9 cellular contexts compared by ENCODE assay signal in the genomic region with DNA sequence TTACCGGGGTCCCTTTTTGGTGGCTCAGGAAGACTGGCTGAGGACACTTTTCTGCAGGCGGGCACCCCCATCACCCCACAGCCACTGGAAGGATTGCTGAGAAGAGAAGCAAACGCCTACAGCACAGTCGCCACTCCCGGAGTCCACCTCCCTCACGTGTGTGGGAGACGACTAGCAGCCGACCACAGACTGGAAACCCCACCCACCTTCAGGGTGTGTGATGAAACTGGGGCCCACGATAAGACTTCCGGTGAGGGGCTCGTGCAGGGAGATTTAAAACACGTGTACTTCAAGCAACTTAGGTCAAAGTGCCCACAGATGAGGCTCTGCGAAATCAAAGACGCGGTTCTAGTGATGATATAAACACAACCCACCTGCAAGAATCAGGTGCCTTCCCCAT. TPM values are rescaled to one million over a fixed set of nuclear protein-coding genes. Genes with fewer than 3 reads are reported as not detected.
DNase-seq lines count a peak whose midpoint lies in the region; TF ChIP-seq lines count a peak whose summit lies in the region.
"Had no signal": no experiment of that assay in that cellular context is flagged by ENCODE, and none has a peak within 500 bp of the region (broad histone marks: within the 10 kb centered on the region; RNA-seq: fewer than 3 reads in every experiment).

No MANE protein-coding gene starts in this region.

- no peaks in the 10 kb centered on the region for H3K36me3 ChIP-seq in SK-N-SH (replicated peaks in 1 of 2; ENCODE audit: control insufficient read depth in 1 of 2, insufficient read depth in 2 of 2, low read length in 1 of 2)

- H3K4me3 ChIP-seq in SK-N-SH (ENCODE audit: low read depth in 2 of 2, low read length in 1 of 2): no peak overlapping the region

- no peak for TF ChIP-seq EP300 in SK-N-SH (IDR thresholded peaks at IDR 0.05; ENCODE audit: borderline replicate concordance in 1 of 2, low read depth in 1 of 2, low read length in 1 of 2)

- H3K27me3 ChIP-seq in SK-N-SH (ENCODE audit: insufficient read depth): no peaks in the 10 kb centered on the region

- H3K4me1 ChIP-seq in SK-N-SH (ENCODE audit: control insufficient read depth in 1 of 2, insufficient read depth in 2 of 2, low read depth in 1 of 2, low read length in 1 of 2): peaks cover 25 to 30% of the 10 kb centered on the region in 2 experiments

- H3K4me1 Mint-ChIP-seq in CD14-positive monocyte: peaks cover 92% of the 10 kb centered on the region
- peaks cover 86% of the 10 kb centered on the region for H3K4me1 Mint-ChIP-seq in T-helper 1 cell treated with Interleukin-12 subunit alpha and Interleukin-12 subunit beta and Interleukin-4 antibody, amounts not matched to agents 30 μg/mL and 1 μg/mL, for 36 hours (ENCODE audit: low read depth)

- CTCF ChIA-PET in SK-N-SH (lab: Yijun Ruan, JAX): no interaction called here

- H3K27me3 Mint-ChIP-seq in CD14-positive monocyte (ENCODE audit: low read depth in 3 of 3): peaks cover 0 to 5% (median 0%) of the 10 kb centered on the region in 3 donors
- no peaks in the 10 kb centered on the region for H3K27me3 Mint-ChIP-seq in T-helper 1 cell treated with Interleukin-12 subunit alpha and Interleukin-12 subunit beta and Interleukin-4 antibody, amounts not matched to agents 30 μg/mL and 1 μg/mL, for 36 hours (ENCODE audit: low read depth)

- peak overlapping the region; percentile 26 to 98 (median 86) for H3K27ac Mint-ChIP-seq in CD14-positive monocyte
- H3K27ac Mint-ChIP-seq in T-helper 1 cell treated with Interleukin-12 subunit alpha and Interleukin-12 subunit beta and Interleukin-4 antibody, amounts not matched to agents 30 μg/mL and 1 μg/mL, for 36 hours: peak overlapping the region; percentile 46

- peaks cover 51 to 58% of the 10 kb centered on the region in 2 donors for H3K36me3 Mint-ChIP-seq in CD14-positive monocyte
- H3K36me3 Mint-ChIP-seq in T-helper 1 cell treated with Interleukin-12 subunit alpha and Interleukin-12 subunit beta and Interleukin-4 antibody, amounts not matched to agents 30 μg/mL and 1 μg/mL, for 36 hours (ENCODE audit: low read depth): peaks cover 52% of the 10 kb centered on the region

- POLR2A ChIA-PET in SK-N-SH (lab: Yijun Ruan, JAX): no interaction called here

- 94% methylated on average over 15 of the region's 15 CpGs for WGBS in SK-N-SH (ENCODE audit: low lambda C conversion rate)

- H4K20me1 ChIP-seq in SK-N-SH (ENCODE audit: insufficient read depth): no peaks in the 10 kb centered on the region

- no peaks in the 10 kb centered on the region for H3K9me3 Mint-ChIP-seq in CD14-positive monocyte
- H3K9me3 Mint-ChIP-seq in T-helper 1 cell treated with Interleukin-12 subunit alpha and Interleukin-12 subunit beta and Interleukin-4 antibody, amounts not matched to agents 30 μg/mL and 1 μg/mL, for 36 hours: no peaks in the 10 kb centered on the region

- H2AFZ ChIP-seq in SK-N-SH (ENCODE audit: low read depth): no peak overlapping the region

- peak overlapping the region in 1 of 2 donors; percentile 46 for H3K4me3 Mint-ChIP-seq in CD14-positive monocyte
- peak overlapping the region; percentile 71 for H3K4me3 Mint-ChIP-seq in T-helper 1 cell treated with Interleukin-12 subunit alpha and Interleukin-12 subunit beta and Interleukin-4 antibody, amounts not matched to agents 30 μg/mL and 1 μg/mL, for 36 hours

- H3K9ac ChIP-seq in SK-N-SH: no peak overlapping the region

- H3K4me2 ChIP-seq in SK-N-SH: no peak overlapping the region

- no peaks in the 10 kb centered on the region for H3K79me2 ChIP-seq in SK-N-SH (ENCODE audit: insufficient read depth)

- intact Hi-C loops in CD14-positive monocyte (cut with micrococcal nuclease) (loop anchor here in 1 of 2 donors (10.0 kb wide), 1 partner anchor 102 kb away; no protein-coding TSS in a partner anchor), posterior vena cava (cut with DNase I) (no loop called here)

- TF ChIP-seq CTCF in CD14-positive monocyte (IDR thresholded peaks at IDR 0.05): no peak
- no peak for TF ChIP-seq CTCF in SK-N-SH (IDR thresholded peaks at IDR 0.05)

- no peaks in the 10 kb centered on the region for H3K9me2 ChIP-seq in SK-N-SH

- no peak for DNase-seq in CD14-positive monocyte (ENCODE audit: low spot score)
- peak; percentile 18 for DNase-seq in activated gamma-delta T cell (lab: John Stamatoyannopoulos, UW)
- DNase-seq in posterior vena cava (ENCODE audit: low spot score): peak; percentile 80
- no peak for DNase-seq in DMS153 (lab: John Stamatoyannopoulos, UW)
- DNase-seq in SK-N-SH: no peak
- no peak for DNase-seq in DMS153 treated with DMSO at 0.1 percent for 48 hours (lab: John Stamatoyannopoulos, UW; ENCODE audit: unreplicated experiment)
- DNase-seq in cerebellum (ENCODE audit: low spot score): no peak
- DNase-seq: RPMI8226 had no signal

- no peak overlapping the region for H3K27ac ChIP-seq in SK-N-SH (ENCODE audit: low read depth in 2 of 2, low read length in 1 of 2)

- no peak for TF ChIP-seq RAD21 in SK-N-SH (IDR thresholded peaks at IDR 0.05; ENCODE audit: low read length)

- H3F3A ChIP-seq in SK-N-SH (replicated peaks; ENCODE audit: insufficient read depth): peaks cover 26% of the 10 kb centered on the region

- H3K9me3 ChIP-seq in SK-N-SH: no peaks in the 10 kb centered on the region

TF ChIP-seq in SK-N-SH, 30 proteins besides CTCF, POLR2A, EP300 and RAD21:
- TF ChIP-seq JUND (IDR thresholded peaks at IDR 0.05) (no peak), GABPA (IDR thresholded peaks at IDR 0.05; ENCODE audit: low read depth) (no peak), RFX5 (IDR thresholded peaks at IDR 0.05; ENCODE audit: low read length) (no peak), ELF1 (IDR thresholded peaks at IDR 0.05) (no peak), TCF12 (IDR thresholded peaks at IDR 0.05) (no peak), GATA2 (CRISPR knock-in tag; IDR thresholded peaks at IDR 0.05) (no peak), SMC3 (IDR thresholded peaks at IDR 0.05; ENCODE audit: low read depth, low read length) (no peak), MXI1 (IDR thresholded peaks at IDR 0.05; ENCODE audit: low read depth, low read length) (no peak), NRF1 (IDR thresholded peaks at IDR 0.05; ENCODE audit: low read depth, low read length) (no peak)
- TF ChIP-seq, protein P1, sequence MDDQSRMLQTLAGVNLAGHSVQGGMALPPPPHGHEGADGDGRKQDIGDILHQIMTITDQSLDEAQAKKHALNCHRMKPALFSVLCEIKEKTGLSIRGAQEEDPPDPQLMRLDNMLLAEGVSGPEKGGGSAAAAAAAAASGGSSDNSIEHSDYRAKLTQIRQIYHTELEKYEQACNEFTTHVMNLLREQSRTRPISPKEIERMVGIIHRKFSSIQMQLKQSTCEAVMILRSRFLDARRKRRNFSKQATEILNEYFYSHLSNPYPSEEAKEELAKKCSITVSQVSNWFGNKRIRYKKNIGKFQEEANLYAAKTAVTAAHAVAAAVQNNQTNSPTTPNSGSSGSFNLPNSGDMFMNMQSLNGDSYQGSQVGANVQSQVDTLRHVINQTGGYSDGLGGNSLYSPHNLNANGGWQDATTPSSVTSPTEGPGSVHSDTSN (IDR thresholded peaks at IDR 0.05): no peak
- TF ChIP-seq, protein P2, sequence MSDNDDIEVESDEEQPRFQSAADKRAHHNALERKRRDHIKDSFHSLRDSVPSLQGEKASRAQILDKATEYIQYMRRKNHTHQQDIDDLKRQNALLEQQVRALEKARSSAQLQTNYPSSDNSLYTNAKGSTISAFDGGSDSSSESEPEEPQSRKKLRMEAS (IDR thresholded peaks at IDR 0.05; ENCODE audit: low read depth): no peak
- TF ChIP-seq, protein P3, sequence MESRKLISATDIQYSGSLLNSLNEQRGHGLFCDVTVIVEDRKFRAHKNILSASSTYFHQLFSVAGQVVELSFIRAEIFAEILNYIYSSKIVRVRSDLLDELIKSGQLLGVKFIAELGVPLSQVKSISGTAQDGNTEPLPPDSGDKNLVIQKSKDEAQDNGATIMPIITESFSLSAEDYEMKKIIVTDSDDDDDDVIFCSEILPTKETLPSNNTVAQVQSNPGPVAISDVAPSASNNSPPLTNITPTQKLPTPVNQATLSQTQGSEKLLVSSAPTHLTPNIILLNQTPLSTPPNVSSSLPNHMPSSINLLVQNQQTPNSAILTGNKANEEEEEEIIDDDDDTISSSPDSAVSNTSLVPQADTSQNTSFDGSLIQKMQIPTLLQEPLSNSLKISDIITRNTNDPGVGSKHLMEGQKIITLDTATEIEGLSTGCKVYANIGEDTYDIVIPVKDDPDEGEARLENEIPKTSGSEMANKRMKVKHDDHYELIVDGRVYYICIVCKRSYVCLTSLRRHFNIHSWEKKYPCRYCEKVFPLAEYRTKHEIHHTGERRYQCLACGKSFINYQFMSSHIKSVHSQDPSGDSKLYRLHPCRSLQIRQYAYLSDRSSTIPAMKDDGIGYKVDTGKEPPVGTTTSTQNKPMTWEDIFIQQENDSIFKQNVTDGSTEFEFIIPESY (IDR thresholded peaks at IDR 0.05; ENCODE audit: borderline replicate concordance, low read depth): no peak
- TF ChIP-seq, protein P4, sequence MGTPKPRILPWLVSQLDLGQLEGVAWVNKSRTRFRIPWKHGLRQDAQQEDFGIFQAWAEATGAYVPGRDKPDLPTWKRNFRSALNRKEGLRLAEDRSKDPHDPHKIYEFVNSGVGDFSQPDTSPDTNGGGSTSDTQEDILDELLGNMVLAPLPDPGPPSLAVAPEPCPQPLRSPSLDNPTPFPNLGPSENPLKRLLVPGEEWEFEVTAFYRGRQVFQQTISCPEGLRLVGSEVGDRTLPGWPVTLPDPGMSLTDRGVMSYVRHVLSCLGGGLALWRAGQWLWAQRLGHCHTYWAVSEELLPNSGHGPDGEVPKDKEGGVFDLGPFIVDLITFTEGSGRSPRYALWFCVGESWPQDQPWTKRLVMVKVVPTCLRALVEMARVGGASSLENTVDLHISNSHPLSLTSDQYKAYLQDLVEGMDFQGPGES (IDR thresholded peaks at IDR 0.05; ENCODE audit: low read depth, low read length): no peak
TF ChIP-seq in SK-N-SH: peak in this region for 0.

RNA-seq across cellular contexts. Expression of a gene that starts 26.3 kb away (rescaled TPM):
- polyA plus RNA-seq in CD14-positive monocyte (10 to 100 TPM; 50.4 to 81.0 TPM), SK-N-SH (2012; rRNA removed) (1.4 and 1.6 TPM in 2 replicates)
- total RNA-seq in posterior vena cava (10 to 100 TPM; 41.6 to 42.1 TPM), cerebellum (22.5 TPM)
- polyA plus RNA-seq in SK-N-SH (2012; cell fraction: cytosol; rRNA removed): 1.3 TPM in 2 replicates
- polyA plus RNA-seq in SK-N-SH (2012; cell fraction: nucleus; rRNA removed): 2.6 TPM in 2 replicates

Comparison
In these comparisons a context has a peak if more than half of its experiments do, and no peak if none do; other contexts are left out.
1. DNase-seq: peak in activated gamma-delta T cell (single experiment) and posterior vena cava (single experiment); none in CD14-positive monocyte (single experiment), DMS153 (single experiment), SK-N-SH (single experiment), DMS153 treated with DMSO at 0.1 percent for 48 hours (single experiment) and cerebellum (single experiment).